In genomic region chr2:150669492-150669891, GRCh38 we compare ENCODE assay signal across 2 cellular contexts.
TF ChIP-seq lines count a peak whose summit lies in the region.

No MANE protein-coding gene starts in this region.

TF ChIP-seq in HEK293, 187 proteins besides CTCF, POLR2A, EP300 and RAD21:
- TF ChIP-seq ZBTB11 (tag by site-specific recombination; conservative IDR thresholded peaks at IDR 0.05; ENCODE audit: low read depth) (0 out of 2 replicates have a peak, but pooled peaks have one; percentile 37), ZNF555 (tag by site-specific recombination; conservative IDR thresholded peaks at IDR 0.05) (peak; percentile 36), ZNF148 (tag by site-specific recombination; IDR thresholded peaks at IDR 0.05; ENCODE audit: borderline replicate concordance) (no peak), ZNF629 (tag by site-specific recombination; IDR thresholded peaks at IDR 0.05) (no peak), ZNF623 (tag by site-specific recombination; IDR thresholded peaks at IDR 0.05) (0 out of 2 replicates have a peak, but pooled peaks have one; percentile 34), ZNF266 (tag by site-specific recombination; IDR thresholded peaks at IDR 0.05; ENCODE audit: low read depth) (no peak), ZBTB8A (tag by site-specific recombination; IDR thresholded peaks at IDR 0.05) (0 out of 2 replicates have a peak, but pooled peaks have one; percentile 29), ZNF621 (tag by site-specific recombination; IDR thresholded peaks at IDR 0.05) (no peak), ZNF394 (tag by site-specific recombination; IDR thresholded peaks at IDR 0.05; ENCODE audit: borderline replicate concordance) (peak; percentile 62; the same call in 1 of the 2 replicates), ZNF426 (tag by site-specific recombination; IDR thresholded peaks at IDR 0.05) (peak; percentile 38), ZNF518A (tag by site-specific recombination; conservative IDR thresholded peaks at IDR 0.05; ENCODE audit: low read depth) (peak; percentile 64; the same call in 1 of the 2 replicates), ZNF433 (tag by site-specific recombination; IDR thresholded peaks at IDR 0.05; ENCODE audit: low read depth) (0 out of 2 replicates have a peak, but pooled peaks have one; percentile 12)

TF ChIP-seq in IMR-90, 13 proteins besides CTCF, POLR2A, EP300 and RAD21:
- no peak for TF ChIP-seq USF2 (IDR thresholded peaks at IDR 0.05; ENCODE audit: low read depth, low read length)
- no peak for TF ChIP-seq SMC3 (IDR thresholded peaks at IDR 0.05; ENCODE audit: low read depth, low read length)
- no peak for TF ChIP-seq ELK1 (IDR thresholded peaks at IDR 0.05; ENCODE audit: borderline replicate concordance, low read depth, low read length)
- no peak for TF ChIP-seq BHLHE40 (IDR thresholded peaks at IDR 0.05; ENCODE audit: low read depth, low read length)
- TF ChIP-seq MAFK (IDR thresholded peaks at IDR 0.05; ENCODE audit: low read depth, low read length), result no peak
- no peak for TF ChIP-seq RCOR1 (IDR thresholded peaks at IDR 0.05; ENCODE audit: insufficient replicate concordance, low read length)
- TF ChIP-seq MXI1 (IDR thresholded peaks at IDR 0.05; ENCODE audit: borderline replicate concordance, low read depth, low read length), result no peak
- TF ChIP-seq FOS (IDR thresholded peaks at IDR 0.05; ENCODE audit: low read depth, low read length), result no peak
- no peak for TF ChIP-seq CHD1 (IDR thresholded peaks at IDR 0.05; ENCODE audit: low read depth, low read length)
- TF ChIP-seq RFX5 (IDR thresholded peaks at IDR 0.05; ENCODE audit: low read depth, low read length), result no peak
- TF ChIP-seq MAZ (IDR thresholded peaks at IDR 0.05; ENCODE audit: borderline replicate concordance, low read depth, low read length), result no peak
- no peak for TF ChIP-seq NFE2L2 (IDR thresholded peaks at IDR 0.05; ENCODE audit: low read depth, low read length)
- TF ChIP-seq CEBPB (IDR thresholded peaks at IDR 0.05; ENCODE audit: low read depth, low read length), result no peak
